In the genomic region with DNA sequence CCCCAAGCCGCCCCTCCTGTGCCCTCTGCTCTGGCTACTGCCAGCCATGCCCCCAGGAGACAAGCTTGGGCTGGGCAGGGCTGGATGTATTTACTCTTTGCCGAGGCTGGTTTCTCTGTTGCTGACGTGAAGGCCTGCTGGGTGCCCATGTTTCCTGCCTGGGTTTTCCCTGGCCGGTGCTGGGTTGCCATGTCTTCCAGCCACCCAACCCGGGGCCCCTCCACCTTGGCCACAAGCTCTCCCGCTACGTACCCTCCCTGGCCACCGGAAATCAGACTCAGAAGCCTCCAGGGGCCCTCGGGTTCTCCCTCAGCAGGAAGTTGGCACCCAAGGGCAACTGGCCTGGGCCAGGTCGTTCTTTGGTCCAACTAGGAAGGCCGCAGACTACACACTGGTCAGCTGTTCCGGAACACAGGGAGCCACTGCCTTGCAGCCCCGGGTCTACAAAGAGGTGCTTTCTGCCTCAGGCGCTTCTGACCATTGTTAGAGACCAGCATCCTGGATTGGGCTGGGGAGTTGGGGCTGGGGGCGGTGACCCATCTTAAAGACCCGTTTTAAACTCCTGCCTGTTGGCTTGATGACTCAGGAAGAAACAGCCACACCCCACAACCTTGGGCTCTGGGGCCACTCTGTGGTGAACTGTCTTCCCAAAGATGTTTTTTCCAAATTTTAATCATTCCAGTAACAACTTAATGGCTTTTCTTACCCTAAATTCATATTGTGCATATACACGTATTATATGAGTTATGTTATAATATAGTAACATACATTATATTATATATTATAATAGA, we compare ENCODE assay signal across 17 cellular contexts.
DNase-seq lines count a peak whose midpoint lies in the region; ATAC-seq, FAIRE-seq and TF ChIP-seq lines count a peak whose summit lies in the region.
"Had no signal": no experiment of that assay in that cellular context is flagged by ENCODE, and none has a peak within 500 bp of the region (broad histone marks: within the 10 kb centered on the region; RNA-seq: fewer than 3 reads in every experiment).

No MANE protein-coding gene starts in this region.

- no peak for TF ChIP-seq POLR2A in erythroblast (IDR thresholded peaks at IDR 0.05; ENCODE audit: low read length)

- intact Hi-C loops in activated CD4-positive, alpha-beta T cell treated with anti-CD3 and anti-CD28 coated beads for 36 hours (cut with DNase I, micrococcal nuclease): no loop called here

- peaks cover 56% of the 10 kb centered on the region for H3K4me1 Mint-ChIP-seq in activated CD4-positive, alpha-beta T cell treated with anti-CD3 and anti-CD28 coated beads for 36 hours
- H3K4me1 Mint-ChIP-seq in activated CD4-positive, alpha-beta memory T cell treated with anti-CD3 and anti-CD28 coated beads, Interleukin-2, amount 10 ng/mL, durations not matched to agents 7 days and 5 days: peaks cover 74% of the 10 kb centered on the region
- peaks cover 43 to 83% (median 82%) of the 10 kb centered on the region in 4 donors for H3K4me1 Mint-ChIP-seq in naive thymus-derived CD8-positive, alpha-beta T cell

- H3K9me3 Mint-ChIP-seq in activated CD4-positive, alpha-beta T cell treated with anti-CD3 and anti-CD28 coated beads for 36 hours (ENCODE audit: low read depth): no peaks in the 10 kb centered on the region
- peaks cover 8% of the 10 kb centered on the region for H3K9me3 Mint-ChIP-seq in activated CD4-positive, alpha-beta memory T cell treated with anti-CD3 and anti-CD28 coated beads, Interleukin-2, amount 10 ng/mL, durations not matched to agents 7 days and 5 days
- peaks cover 0 to 11% (median 0%) of the 10 kb centered on the region in 9 donors for H3K9me3 Mint-ChIP-seq in naive thymus-derived CD8-positive, alpha-beta T cell
- H3K9me3 Mint-ChIP-seq: nephron progenitor cell had no signal

- H3K36me3 Mint-ChIP-seq in activated CD4-positive, alpha-beta T cell treated with anti-CD3 and anti-CD28 coated beads for 36 hours (ENCODE audit: low read depth): peaks cover 8% of the 10 kb centered on the region
- peaks cover 11% of the 10 kb centered on the region for H3K36me3 Mint-ChIP-seq in activated CD4-positive, alpha-beta memory T cell treated with anti-CD3 and anti-CD28 coated beads, Interleukin-2, amount 10 ng/mL, durations not matched to agents 7 days and 5 days (ENCODE audit: low read depth)
- no peaks in the 10 kb centered on the region for H3K36me3 Mint-ChIP-seq in naive thymus-derived CD8-positive, alpha-beta T cell

- peak overlapping the region; percentile 78 for H3K27ac Mint-ChIP-seq in activated CD4-positive, alpha-beta T cell treated with anti-CD3 and anti-CD28 coated beads for 36 hours
- peak overlapping the region; percentile 76 for H3K27ac Mint-ChIP-seq in activated CD4-positive, alpha-beta memory T cell treated with anti-CD3 and anti-CD28 coated beads, Interleukin-2, amount 10 ng/mL, durations not matched to agents 7 days and 5 days
- peak overlapping the region; percentile 53 to 100 (median 86) for H3K27ac Mint-ChIP-seq in naive thymus-derived CD8-positive, alpha-beta T cell
- H3K27ac Mint-ChIP-seq: nephron progenitor cell had no signal

- H3K27me3 Mint-ChIP-seq in activated CD4-positive, alpha-beta T cell treated with anti-CD3 and anti-CD28 coated beads for 36 hours: no peaks in the 10 kb centered on the region
- H3K27me3 Mint-ChIP-seq in activated CD4-positive, alpha-beta memory T cell treated with anti-CD3 and anti-CD28 coated beads, Interleukin-2, amount 10 ng/mL, durations not matched to agents 7 days and 5 days: peaks cover 3% of the 10 kb centered on the region
- no peaks in the 10 kb centered on the region for H3K27me3 Mint-ChIP-seq in naive thymus-derived CD8-positive, alpha-beta T cell

- no peak for DNase-seq in activated CD4-positive, alpha-beta T cell treated with anti-CD3 and anti-CD28 coated beads for 36 hours
- no peak for DNase-seq in activated CD4-positive, alpha-beta T cell treated with anti-CD3 and anti-CD28 coated beads for 48 hours
- no peak for DNase-seq in GM18507 (ENCODE audit: extremely low spot score, insufficient read length, low read depth)
- peak; percentile 35 for DNase-seq in activated CD4-positive, alpha-beta memory T cell treated with anti-CD3 and anti-CD28 coated beads, Interleukin-2, amount 10 ng/mL, durations not matched to agents 7 days and 5 days
- no peak for DNase-seq in naive thymus-derived CD8-positive, alpha-beta T cell
- no peak for DNase-seq in erythroblast (lab: John Stamatoyannopoulos, UW)
- DNase-seq in COLO829 (ENCODE audit: low spot score): no peak
- DNase-seq: activated CD8-positive, alpha-beta memory T cell treated with anti-CD3 and anti-CD28 coated beads for 24 hours; esophagus squamous epithelium; glutamatergic neuron; NCI-H2029; NCI-H510A; nephron progenitor cell; SJCRH30; T1000 had no signal

- H3K4me3 Mint-ChIP-seq in activated CD4-positive, alpha-beta T cell treated with anti-CD3 and anti-CD28 coated beads for 36 hours: no peak overlapping the region
- H3K4me3 Mint-ChIP-seq in activated CD4-positive, alpha-beta memory T cell treated with anti-CD3 and anti-CD28 coated beads, Interleukin-2, amount 10 ng/mL, durations not matched to agents 7 days and 5 days: no peak overlapping the region
- H3K4me3 Mint-ChIP-seq in naive thymus-derived CD8-positive, alpha-beta T cell: peak overlapping the region in 2 of 10 donors; percentile 26 to 33
- H3K4me3 Mint-ChIP-seq: CD14-positive monocyte, nephron progenitor cell had no signal

- peak; percentile 42 for FAIRE-seq in GM18507 (lab: Jason Lieb, UNC)

- POLR2A ChIA-PET in activated CD4-positive, alpha-beta T cell treated with anti-CD3 and anti-CD28 coated beads for 36 hours (lab: Charles Lee): interaction anchor here (0.7 kb wide), 1 partner anchor 54 kb away, joined by 3 read pairs; no protein-coding TSS in a partner anchor
- POLR2A ChIA-PET in activated CD4-positive, alpha-beta memory T cell treated with anti-CD3 and anti-CD28 coated beads, Interleukin-2, amount 10 ng/mL, durations not matched to agents 7 days and 5 days (lab: Charles Lee): interaction anchor here (1.5 to 1.8 kb wide), 2 partner anchors 21 to 34 kb away, joined by 3 to 9 read pairs; no protein-coding TSS in a partner anchor
- POLR2A ChIA-PET in naive thymus-derived CD8-positive, alpha-beta T cell (lab: Charles Lee): interaction anchor here (0.9 to 1.7 kb wide), 4 partner anchors 11 to 36 kb away, joined by 3 to 6 read pairs (median 4); no protein-coding TSS in a partner anchor

- CTCF ChIA-PET in activated CD4-positive, alpha-beta T cell treated with anti-CD3 and anti-CD28 coated beads for 36 hours (lab: Charles Lee): no interaction called here
- CTCF ChIA-PET in activated CD4-positive, alpha-beta memory T cell treated with anti-CD3 and anti-CD28 coated beads, Interleukin-2, amount 10 ng/mL, durations not matched to agents 7 days and 5 days (lab: Charles Lee): no interaction called here

- peak; percentile 10 for ATAC-seq in activated CD4-positive, alpha-beta T cell treated with anti-CD3 and anti-CD28 coated beads for 36 hours
- ATAC-seq in naive thymus-derived CD8-positive, alpha-beta T cell: peak in 1 of 2 donors; percentile 32
- ATAC-seq in HG02642 (IDR thresholded peaks at IDR 0.05; ENCODE audit: poor library complexity, unreplicated experiment): no peak
